In the genomic region with DNA sequence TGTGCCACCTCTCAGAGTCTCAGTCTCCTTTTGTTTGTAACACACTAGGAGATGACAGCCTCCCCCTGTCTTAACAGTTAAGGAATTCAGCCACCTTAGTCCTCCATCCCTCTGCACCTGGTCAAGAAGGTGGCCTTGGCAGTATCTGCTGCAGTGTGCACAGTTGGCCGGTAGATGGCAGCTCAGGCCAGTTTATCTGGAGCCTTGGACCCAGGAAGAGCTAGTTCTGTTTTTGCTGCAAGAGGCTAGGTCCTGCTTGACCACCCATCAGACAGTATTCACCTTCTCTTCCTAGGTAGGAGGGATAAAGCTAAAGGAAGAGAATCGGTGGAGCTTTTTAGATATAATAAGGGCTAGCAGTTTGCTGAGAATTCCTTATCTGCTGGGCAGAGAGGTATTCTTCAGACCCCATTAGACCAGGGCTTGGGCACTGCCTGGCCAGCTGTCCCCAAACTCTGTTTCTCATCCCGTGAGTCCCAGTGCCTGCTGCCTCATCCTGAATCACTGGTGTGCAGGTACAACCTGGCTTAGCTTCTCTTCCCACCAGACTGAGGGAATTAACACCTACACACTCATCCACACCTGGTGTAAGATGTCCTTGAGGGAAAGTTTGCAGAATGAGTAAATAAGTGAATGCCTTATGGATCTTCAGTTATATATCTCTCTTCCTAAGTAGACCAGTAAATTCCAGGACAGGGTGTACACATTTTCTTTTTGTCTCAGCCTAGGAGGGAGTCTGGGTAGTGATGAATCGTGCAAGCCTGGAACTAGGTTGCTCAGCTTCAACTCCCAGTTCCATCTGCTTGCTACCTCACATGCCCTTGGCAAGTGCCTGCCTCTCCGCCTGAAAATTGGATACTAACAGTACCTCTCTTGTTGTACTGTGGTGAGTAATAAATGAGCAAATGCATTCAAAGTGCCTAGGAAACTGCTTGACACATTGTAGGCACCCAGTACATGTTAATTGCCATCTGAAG, we compare ENCODE assay signal across 8 cellular contexts.
DNase-seq lines count a peak whose midpoint lies in the region; FAIRE-seq and TF ChIP-seq lines count a peak whose summit lies in the region.

No MANE protein-coding gene starts in this region.

- H3F3A ChIP-seq in smooth muscle cell (ENCODE audit: low read depth): no peaks in the 10 kb centered on the region

- TF ChIP-seq CTCF in GM12864 (IDR thresholded peaks at IDR 0.05; ENCODE audit: low read depth, low read length, missing control alignments) (peak; percentile 95), HFFc6 (IDR thresholded peaks at IDR 0.05) (peak; percentile 99), astrocyte (IDR thresholded peaks at IDR 0.05; ENCODE audit: insufficient read depth, low read depth, low read length) (peak; percentile 98), smooth muscle cell (IDR thresholded peaks at IDR 0.05; ENCODE audit: borderline replicate concordance, insufficient read depth, poor library complexity, severe bottlenecking) (peak; percentile 98)

- H3K9me3 ChIP-seq in astrocyte (ENCODE audit: insufficient read depth, low read depth, low read length) (no peaks in the 10 kb centered on the region), smooth muscle cell (replicated peaks; ENCODE audit: low read depth) (no peaks in the 10 kb centered on the region)

- H3K4me1 ChIP-seq in astrocyte (ENCODE audit: insufficient read depth, low read length) (no peaks in the 10 kb centered on the region), smooth muscle cell (ENCODE audit: low read depth) (no peaks in the 10 kb centered on the region)

- H3K36me3 ChIP-seq in astrocyte (ENCODE audit: insufficient read depth, low read length) (no peaks in the 10 kb centered on the region), smooth muscle cell (ENCODE audit: low read depth) (no peaks in the 10 kb centered on the region)

- peaks cover 2% of the 10 kb centered on the region; the same call in 1 of the 2 replicates for H3K27me3 Mint-ChIP-seq in HFFc6 (ENCODE audit: insufficient read depth)
- peaks cover 24% of the 10 kb centered on the region for H3K27me3 Mint-ChIP-seq in astrocyte (ENCODE audit: low read depth, unreplicated experiment)

- H3K9ac ChIP-seq in astrocyte (ENCODE audit: low read length): no peak overlapping the region
- no peak overlapping the region for H3K9ac ChIP-seq in smooth muscle cell (ENCODE audit: low read depth)

- H3K27ac Mint-ChIP-seq in HFFc6 (no peak overlapping the region), astrocyte (ENCODE audit: unreplicated experiment) (peak overlapping the region; percentile 59)

- H2AFZ ChIP-seq in astrocyte (ENCODE audit: low read depth, low read length): no peak overlapping the region
- H2AFZ ChIP-seq in smooth muscle cell (ENCODE audit: low read depth): no peak overlapping the region

- DNase-seq in GM12864 (ENCODE audit: low read depth): peak; percentile 25
- peak; percentile 39 for DNase-seq in HFFc6
- DNase-seq in NCI-H1105 treated with DMSO at 0.1 percent for 48 hours (lab: John Stamatoyannopoulos, UW): peak; percentile 69
- DNase-seq in T-helper 2 cell: peak in 3 of 5 experiments; percentile 27 to 41 (median 31)
- peak; percentile 22 for DNase-seq in astrocyte (ENCODE audit: low read depth)
- peak in 46 of 51 donors; percentile 3 to 80 (median 44) for DNase-seq in hypothalamus (lab: John Stamatoyannopoulos, UW)
- DNase-seq in smooth muscle cell (lab: John Stamatoyannopoulos, UW; ENCODE audit: unreplicated experiment): peak; percentile 13
- no peak for DNase-seq in GOT3 (lab: John Stamatoyannopoulos, UW)

- H3K27ac ChIP-seq in astrocyte (ENCODE audit: low read depth, low read length): no peak overlapping the region
- no peak overlapping the region for H3K27ac ChIP-seq in smooth muscle cell (ENCODE audit: low read depth)

- peak overlapping the region; percentile 20 for H3K4me2 ChIP-seq in astrocyte (ENCODE audit: low read length)
- H3K4me2 ChIP-seq in smooth muscle cell: no peak overlapping the region

- H3K79me2 ChIP-seq in astrocyte (ENCODE audit: insufficient read depth, low read length) (no peaks in the 10 kb centered on the region), smooth muscle cell (ENCODE audit: low read depth) (no peaks in the 10 kb centered on the region)

- WGBS in smooth muscle cell (ENCODE audit: low lambda C conversion rate): 47% methylated on average over 5 of the region's 5 CpGs

- H3K9me3 Mint-ChIP-seq in HFFc6: no peaks in the 10 kb centered on the region
- no peaks in the 10 kb centered on the region for H3K9me3 Mint-ChIP-seq in astrocyte (ENCODE audit: unreplicated experiment)

- FAIRE-seq in astrocyte (lab: Jason Lieb, UNC): no peak

- H3K4me3 ChIP-seq in GM12864 (ENCODE audit: low read depth, low read length) (no peak overlapping the region), astrocyte (ENCODE audit: insufficient read depth, low read depth, low read length) (no peak overlapping the region), smooth muscle cell (no peak overlapping the region)

- H3K4me3 Mint-ChIP-seq in HFFc6 (peak overlapping the region; percentile 78), astrocyte (ENCODE audit: unreplicated experiment) (no peak overlapping the region)

- H3K36me3 Mint-ChIP-seq in HFFc6 (ENCODE audit: low read depth) (no peaks in the 10 kb centered on the region), astrocyte (ENCODE audit: low read depth, unreplicated experiment) (no peaks in the 10 kb centered on the region)

- no peaks in the 10 kb centered on the region for H4K20me1 ChIP-seq in astrocyte (ENCODE audit: insufficient read depth, low read length)
- H4K20me1 ChIP-seq in smooth muscle cell (ENCODE audit: low read depth): no peaks in the 10 kb centered on the region

- H3K4me1 Mint-ChIP-seq in HFFc6 (ENCODE audit: low read depth) (peaks cover 36% of the 10 kb centered on the region), astrocyte (ENCODE audit: low read depth, unreplicated experiment) (no peaks in the 10 kb centered on the region)

- H3K27me3 ChIP-seq in astrocyte (ENCODE audit: insufficient read depth, low read length): no peaks in the 10 kb centered on the region
- no peaks in the 10 kb centered on the region for H3K27me3 ChIP-seq in smooth muscle cell (ENCODE audit: low read depth)
